9 cellular contexts compared by ENCODE assay signal in the genomic region with DNA sequence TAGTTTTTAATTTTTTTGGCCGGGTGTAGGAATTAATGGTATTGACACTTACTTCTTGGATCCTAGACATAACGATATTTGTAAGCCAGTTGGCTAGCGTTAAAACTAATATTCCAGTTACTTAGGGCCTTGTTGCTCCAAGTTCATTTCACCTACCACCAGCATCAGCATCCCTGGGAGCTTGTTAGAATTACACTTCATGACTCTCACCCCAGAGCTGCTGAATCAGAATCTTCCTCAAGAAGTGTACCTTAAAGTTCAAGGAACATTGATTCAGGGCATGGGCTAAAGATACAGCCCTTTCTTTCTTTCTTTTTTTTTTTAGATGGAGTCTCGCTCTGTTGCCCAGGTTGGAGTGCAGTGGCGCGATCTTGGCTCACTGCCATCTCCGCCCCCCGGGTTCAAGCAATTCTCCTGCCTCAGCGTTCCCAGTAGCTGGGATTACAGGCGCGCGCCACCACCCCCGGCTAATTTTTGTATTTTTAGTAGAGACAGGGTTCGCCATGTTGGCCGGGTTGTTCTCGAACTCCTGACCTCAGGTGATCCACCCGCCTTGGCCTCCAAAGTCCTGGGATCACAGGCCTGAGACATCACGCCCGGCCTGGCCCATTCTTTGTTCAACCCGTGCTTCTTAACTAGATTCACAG.
DNase-seq lines count a peak whose midpoint lies in the region; ATAC-seq and TF ChIP-seq lines count a peak whose summit lies in the region.
"Had no signal": no experiment of that assay in that cellular context is flagged by ENCODE, and none has a peak within 500 bp of the region (broad histone marks: within the 10 kb centered on the region; RNA-seq: fewer than 3 reads in every experiment).

No MANE protein-coding gene starts in this region.

- no peak for ATAC-seq in stimulated activated effector memory CD8-positive, alpha-beta T cell treated with anti-CD3 and anti-CD28 coated beads, Interleukin-12 subunit alpha, Interleukin-12 subunit beta, amount 100 ng/mL, for 72 hours
- ATAC-seq in GM18511 (IDR thresholded peaks at IDR 0.05; ENCODE audit: unreplicated experiment) (no peak), HG02678 (IDR thresholded peaks at IDR 0.05; ENCODE audit: unreplicated experiment) (no peak)
- ATAC-seq: left lung had no signal

- H3K27ac ChIP-seq in SU-DHL-6 (ENCODE audit: low read depth, low read length): peak overlapping the region; percentile 96

- no peaks in the 10 kb centered on the region for H3K9me3 Mint-ChIP-seq in activated naive CD4-positive, alpha-beta T cell treated with anti-CD3 and anti-CD28 coated beads, Interleukin-2, amount 50 U/mL, for 24 hours
- H3K9me3 Mint-ChIP-seq in stimulated activated effector memory CD8-positive, alpha-beta T cell treated with anti-CD3 and anti-CD28 coated beads, Interleukin-12 subunit alpha, Interleukin-12 subunit beta, amount 100 ng/mL, for 72 hours: no peaks in the 10 kb centered on the region

- H3K4me3 Mint-ChIP-seq in activated naive CD4-positive, alpha-beta T cell treated with anti-CD3 and anti-CD28 coated beads, Interleukin-2, amount 50 U/mL, for 24 hours: peak overlapping the region; percentile 94
- H3K4me3 Mint-ChIP-seq in stimulated activated effector memory CD8-positive, alpha-beta T cell treated with anti-CD3 and anti-CD28 coated beads, Interleukin-12 subunit alpha, Interleukin-12 subunit beta, amount 100 ng/mL, for 72 hours: peak overlapping the region; percentile 89

- no peak overlapping the region for H2AFZ ChIP-seq in SU-DHL-6 (ENCODE audit: low read depth, low read length, severe bottlenecking)

- H4K20me1 ChIP-seq in SU-DHL-6 (ENCODE audit: low read depth, low read length): no peaks in the 10 kb centered on the region

- H3K79me2 ChIP-seq in SU-DHL-6 (ENCODE audit: insufficient read depth, low read length): peaks cover 63% of the 10 kb centered on the region

- peak overlapping the region; percentile 95 for H3K9ac ChIP-seq in SU-DHL-6 (ENCODE audit: low read length)

- H3K36me3 Mint-ChIP-seq in activated naive CD4-positive, alpha-beta T cell treated with anti-CD3 and anti-CD28 coated beads, Interleukin-2, amount 50 U/mL, for 24 hours: peaks cover 3% of the 10 kb centered on the region
- H3K36me3 Mint-ChIP-seq in stimulated activated effector memory CD8-positive, alpha-beta T cell treated with anti-CD3 and anti-CD28 coated beads, Interleukin-12 subunit alpha, Interleukin-12 subunit beta, amount 100 ng/mL, for 72 hours: peaks cover 29% of the 10 kb centered on the region

- H3F3A ChIP-seq in SU-DHL-6 (ENCODE audit: insufficient read depth): peaks cover 16% of the 10 kb centered on the region

- no peaks in the 10 kb centered on the region for H3K9me2 ChIP-seq in SU-DHL-6 (replicated peaks; ENCODE audit: insufficient read depth, low read length)

- peak overlapping the region; percentile 99 for H3K4me2 ChIP-seq in SU-DHL-6 (ENCODE audit: low read depth, low read length, poor library complexity, severe bottlenecking)

- H3K27me3 ChIP-seq in SU-DHL-6 (ENCODE audit: low read length): no peaks in the 10 kb centered on the region
- H3K27me3 ChIP-seq: left lung had no signal

- H3K27ac Mint-ChIP-seq in activated naive CD4-positive, alpha-beta T cell treated with anti-CD3 and anti-CD28 coated beads, Interleukin-2, amount 50 U/mL, for 24 hours: no peak overlapping the region
- H3K27ac Mint-ChIP-seq in stimulated activated effector memory CD8-positive, alpha-beta T cell treated with anti-CD3 and anti-CD28 coated beads, Interleukin-12 subunit alpha, Interleukin-12 subunit beta, amount 100 ng/mL, for 72 hours: peak overlapping the region; percentile 97

- TF ChIP-seq CTCF in SU-DHL-6 (IDR thresholded peaks at IDR 0.05; ENCODE audit: insufficient read depth, low read length, poor library complexity, severe bottlenecking): no peak
- TF ChIP-seq CTCF in fibroblast of pulmonary artery (IDR thresholded peaks at IDR 0.05; ENCODE audit: low read length, missing control alignments): no peak

- H3K36me3 ChIP-seq in SU-DHL-6 (ENCODE audit: low read length): peaks cover 3% of the 10 kb centered on the region; the same call in 1 of the 2 replicates
- H3K36me3 ChIP-seq: left lung had no signal

- no peaks in the 10 kb centered on the region for H3K27me3 Mint-ChIP-seq in activated naive CD4-positive, alpha-beta T cell treated with anti-CD3 and anti-CD28 coated beads, Interleukin-2, amount 50 U/mL, for 24 hours

- no peaks in the 10 kb centered on the region for H3K9me3 ChIP-seq in SU-DHL-6 (ENCODE audit: insufficient read depth, low read length)
- H3K9me3 ChIP-seq: left lung had no signal

- H3K4me1 Mint-ChIP-seq in activated naive CD4-positive, alpha-beta T cell treated with anti-CD3 and anti-CD28 coated beads, Interleukin-2, amount 50 U/mL, for 24 hours: peaks cover 31% of the 10 kb centered on the region
- H3K4me1 Mint-ChIP-seq in stimulated activated effector memory CD8-positive, alpha-beta T cell treated with anti-CD3 and anti-CD28 coated beads, Interleukin-12 subunit alpha, Interleukin-12 subunit beta, amount 100 ng/mL, for 72 hours: peaks cover 13% of the 10 kb centered on the region

- no peak for DNase-seq in activated naive CD4-positive, alpha-beta T cell (lab: John Stamatoyannopoulos, UW)
- DNase-seq in fibroblast of pulmonary artery (ENCODE audit: low read depth) (no peak), GF-D8 (lab: John Stamatoyannopoulos, UW) (no peak)
- DNase-seq in stimulated activated effector memory CD8-positive, alpha-beta T cell treated with anti-CD3 and anti-CD28 coated beads, Interleukin-12 subunit alpha, Interleukin-12 subunit beta, amount 100 ng/mL, for 72 hours (ENCODE audit: low spot score in 2 of 2): no peak
- DNase-seq: left lung had no signal

- peak overlapping the region; percentile 99 for H3K4me3 ChIP-seq in SU-DHL-6 (ENCODE audit: insufficient read depth, low read length, poor library complexity, severe bottlenecking)
- peak overlapping the region; percentile 94 for H3K4me3 ChIP-seq in fibroblast of pulmonary artery (replicated peaks; ENCODE audit: low read depth, low read length)
